In genomic region chr19:17180997-17181702, GRCh38 we compare ENCODE assay signal across 1 cellular context.
TF ChIP-seq lines count a peak whose summit lies in the region.

No MANE protein-coding gene starts in this region.

TF ChIP-seq in K562, 482 proteins besides CTCF, POLR2A, EP300 and RAD21:
- TF ChIP-seq POLR2G (IDR thresholded peaks at IDR 0.05; ENCODE audit: low read depth, low read length) = peak; percentile 36; the same call in 1 of the 2 replicates
- TF ChIP-seq, protein P1, sequence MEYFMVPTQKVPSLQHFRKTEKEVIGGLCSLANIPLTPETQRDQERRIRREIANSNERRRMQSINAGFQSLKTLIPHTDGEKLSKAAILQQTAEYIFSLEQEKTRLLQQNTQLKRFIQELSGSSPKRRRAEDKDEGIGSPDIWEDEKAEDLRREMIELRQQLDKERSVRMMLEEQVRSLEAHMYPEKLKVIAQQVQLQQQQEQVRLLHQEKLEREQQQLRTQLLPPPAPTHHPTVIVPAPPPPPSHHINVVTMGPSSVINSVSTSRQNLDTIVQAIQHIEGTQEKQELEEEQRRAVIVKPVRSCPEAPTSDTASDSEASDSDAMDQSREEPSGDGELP (CRISPR knock-in tag; IDR thresholded peaks at IDR 0.05; ENCODE audit: borderline replicate concordance) = no peak
- TF ChIP-seq ZNF584 (CRISPR knock-in tag; IDR thresholded peaks at IDR 0.05; ENCODE audit: low read depth) = no peak
- peak; percentile 35; the same call in 1 of the 2 replicates for TF ChIP-seq ZNF316 (IDR thresholded peaks at IDR 0.05)
- no peak for TF ChIP-seq EWSR1 (IDR thresholded peaks at IDR 0.05; ENCODE audit: borderline replicate concordance, low read depth, partially characterized antibody)
